8 cellular contexts compared by ENCODE assay signal in genomic region chrX:101931104-101931493, GRCh38. TPM values are rescaled to one million over a fixed set of nuclear protein-coding genes. Genes with fewer than 3 reads are reported as not detected.
DNase-seq lines count a peak whose midpoint lies in the region; ATAC-seq and TF ChIP-seq lines count a peak whose summit lies in the region.

No MANE protein-coding gene starts in this region.

- peak overlapping the region; percentile 70 for H2AFZ ChIP-seq in GM23248

- H3F3A ChIP-seq in GM23248 (ENCODE audit: insufficient read depth), result no peaks in the 10 kb centered on the region

- in situ Hi-C loops in GM23248 (cut with MboI), result no loop called here

- H3K36me3 ChIP-seq in GM23248 (ENCODE audit: low read depth) (no peaks in the 10 kb centered on the region), SJSA1 (no peaks in the 10 kb centered on the region), prostate gland (no peaks in the 10 kb centered on the region)

- no peaks in the 10 kb centered on the region for H3K9me2 ChIP-seq in GM23248 (ENCODE audit: insufficient read depth)

- no peak for ATAC-seq in HG03457 (IDR thresholded peaks at IDR 0.05; ENCODE audit: unreplicated experiment)

- H3K9me3 ChIP-seq in GM23248 (ENCODE audit: low read depth) (no peaks in the 10 kb centered on the region), SJSA1 (replicated peaks) (no peaks in the 10 kb centered on the region), prostate gland (no peaks in the 10 kb centered on the region)

- TF ChIP-seq CTCF in prostate gland (IDR thresholded peaks at IDR 0.05) (no peak), GM10266 (IDR thresholded peaks at IDR 0.05; ENCODE audit: control insufficient read depth, insufficient read depth, low read depth, missing control alignments) (no peak)

- TF ChIP-seq POLR2A in prostate gland (IDR thresholded peaks at IDR 0.05), result no peak

- H3K79me2 ChIP-seq in GM23248 (ENCODE audit: insufficient read depth), result no peaks in the 10 kb centered on the region

- H3K9ac ChIP-seq in GM23248, result peak overlapping the region; percentile 77; the same call in 1 of the 2 replicates

- 7 to 9% methylated on average over 7 of the region's 7 CpGs for WGBS in GM23248 (ENCODE audit: low coverage in 1 of 2, low lambda C conversion rate in 2 of 2, missing lambda C conversion rate in 2 of 2), 2 experiments
- 3% methylated on average over 7 of the region's 7 CpGs for WGBS in prostate gland

- no peaks in the 10 kb centered on the region for H4K20me1 ChIP-seq in GM23248 (ENCODE audit: insufficient read depth)

- DNase-seq in EH (ENCODE audit: low read depth), result peak; percentile 4
- no peak for DNase-seq in GM23248
- no peak for DNase-seq in SJSA1 (ENCODE audit: low read depth in 1 of 2, low spot score in 2 of 2)
- DNase-seq in globus pallidus (ENCODE audit: low spot score), result peak; percentile 14
- no peak for DNase-seq in prostate gland (ENCODE audit: low spot score)
- no peak for DNase-seq in GM10266 (ENCODE audit: extremely low spot score)
- no peak for DNase-seq in dedifferentiated amniotic fluid mesenchymal stem cell (ENCODE audit: extremely low spot score)

- no peak overlapping the region for H3K27ac ChIP-seq in GM23248
- no peak overlapping the region for H3K27ac ChIP-seq in SJSA1
- peak overlapping the region; percentile 92 to 95 for H3K27ac ChIP-seq in prostate gland

- H3K27me3 ChIP-seq in GM23248 (replicated peaks; ENCODE audit: insufficient read depth) (no peaks in the 10 kb centered on the region), SJSA1 (replicated peaks) (no peaks in the 10 kb centered on the region), prostate gland (replicated peaks; ENCODE audit: insufficient read depth) (no peaks in the 10 kb centered on the region)

- H3K4me2 ChIP-seq in GM23248 (ENCODE audit: unreplicated experiment), result peak overlapping the region; percentile 42

- H3K4me3 ChIP-seq in GM23248, result peak overlapping the region; percentile 72
- H3K4me3 ChIP-seq in SJSA1, result peak overlapping the region; percentile 46; the same call in 1 of the 2 replicates
- peak overlapping the region; percentile 62 to 65 for H3K4me3 ChIP-seq in prostate gland

- H3K4me1 ChIP-seq in GM23248 (ENCODE audit: insufficient read depth) (no peaks in the 10 kb centered on the region), SJSA1 (replicated peaks) (no peaks in the 10 kb centered on the region), prostate gland (replicated peaks) (no peaks in the 10 kb centered on the region)

- intact Hi-C loops in prostate gland (cut with DNase I), result no loop called here

RNA-seq across cellular contexts. Expression of gene ZMAT1, which starts 0.7 kb away (rescaled TPM):
- total RNA-seq in GM23248 (2014; rRNA removed; shearing (Covaris generic)), result not detected in 2 replicates
- 0.06 TPM in 1 of 2 replicates, not detected in the other for polyA plus RNA-seq in GM23248 (2016; fragmentation: Nextera tagmentation; extraction: Ambion mirVana)
- 0.08 TPM in 1 of 2 replicates, not detected in the other for total RNA-seq in SJSA1 (2014; rRNA removed; shearing (Covaris generic))
- total RNA-seq in prostate gland, result 10 to 100 TPM in 1 of 2 donors, 1 to 10 TPM in 1; 7.3 to 14.2 TPM

Comparison
In these comparisons a context has a peak if more than half of its experiments do, and no peak if none do; other contexts are left out.
1. DNase-seq: peak in EH (single experiment) and globus pallidus (single experiment); none in GM23248 (single experiment), SJSA1 (0 of 2), prostate gland (single experiment), GM10266 (single experiment) and dedifferentiated amniotic fluid mesenchymal stem cell (single experiment).
2. H3K27ac ChIP-seq: peak in prostate gland (2 of 2); none in GM23248 (single experiment) and SJSA1 (single experiment).
3. Peak in every context shown above with its lines, with median percentiles within 50 percentile points of each other: H3K4me3 ChIP-seq.